In the genomic region with DNA sequence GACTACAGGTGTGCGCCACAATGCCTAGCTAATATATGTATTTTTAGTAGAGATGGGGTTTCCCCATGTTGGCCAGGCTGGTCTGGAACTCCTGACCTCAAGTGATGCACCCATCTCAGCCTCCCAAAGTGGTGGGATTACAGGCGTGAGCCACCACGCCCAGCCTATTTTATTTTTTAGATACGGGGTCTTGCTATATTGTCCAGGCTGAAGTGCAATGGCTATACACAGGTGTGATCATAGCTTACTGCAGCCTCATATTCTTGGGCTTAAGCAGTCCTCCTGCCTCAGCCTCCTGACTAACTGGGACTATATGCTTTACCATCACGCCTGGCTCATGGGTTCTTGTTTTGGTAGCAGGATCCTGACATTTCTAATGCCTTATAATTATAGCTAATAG, we compare ENCODE assay signal across 5 cellular contexts.
TF ChIP-seq lines count a peak whose summit lies in the region.

No MANE protein-coding gene starts in this region.

TF ChIP-seq in HepG2, 621 proteins besides CTCF, POLR2A, EP300 and RAD21 (continues in another document):
- no peak for TF ChIP-seq ZBTB42 (CRISPR knock-in tag; IDR thresholded peaks at IDR 0.05)
- TF ChIP-seq, protein P1, sequence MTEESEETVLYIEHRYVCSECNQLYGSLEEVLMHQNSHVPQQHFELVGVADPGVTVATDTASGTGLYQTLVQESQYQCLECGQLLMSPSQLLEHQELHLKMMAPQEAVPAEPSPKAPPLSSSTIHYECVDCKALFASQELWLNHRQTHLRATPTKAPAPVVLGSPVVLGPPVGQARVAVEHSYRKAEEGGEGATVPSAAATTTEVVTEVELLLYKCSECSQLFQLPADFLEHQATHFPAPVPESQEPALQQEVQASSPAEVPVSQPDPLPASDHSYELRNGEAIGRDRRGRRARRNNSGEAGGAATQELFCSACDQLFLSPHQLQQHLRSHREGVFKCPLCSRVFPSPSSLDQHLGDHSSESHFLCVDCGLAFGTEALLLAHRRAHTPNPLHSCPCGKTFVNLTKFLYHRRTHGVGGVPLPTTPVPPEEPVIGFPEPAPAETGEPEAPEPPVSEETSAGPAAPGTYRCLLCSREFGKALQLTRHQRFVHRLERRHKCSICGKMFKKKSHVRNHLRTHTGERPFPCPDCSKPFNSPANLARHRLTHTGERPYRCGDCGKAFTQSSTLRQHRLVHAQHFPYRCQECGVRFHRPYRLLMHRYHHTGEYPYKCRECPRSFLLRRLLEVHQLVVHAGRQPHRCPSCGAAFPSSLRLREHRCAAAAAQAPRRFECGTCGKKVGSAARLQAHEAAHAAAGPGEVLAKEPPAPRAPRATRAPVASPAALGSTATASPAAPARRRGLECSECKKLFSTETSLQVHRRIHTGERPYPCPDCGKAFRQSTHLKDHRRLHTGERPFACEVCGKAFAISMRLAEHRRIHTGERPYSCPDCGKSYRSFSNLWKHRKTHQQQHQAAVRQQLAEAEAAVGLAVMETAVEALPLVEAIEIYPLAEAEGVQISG (CRISPR knock-in tag; IDR thresholded peaks at IDR 0.05): no peak
- TF ChIP-seq, protein P2, sequence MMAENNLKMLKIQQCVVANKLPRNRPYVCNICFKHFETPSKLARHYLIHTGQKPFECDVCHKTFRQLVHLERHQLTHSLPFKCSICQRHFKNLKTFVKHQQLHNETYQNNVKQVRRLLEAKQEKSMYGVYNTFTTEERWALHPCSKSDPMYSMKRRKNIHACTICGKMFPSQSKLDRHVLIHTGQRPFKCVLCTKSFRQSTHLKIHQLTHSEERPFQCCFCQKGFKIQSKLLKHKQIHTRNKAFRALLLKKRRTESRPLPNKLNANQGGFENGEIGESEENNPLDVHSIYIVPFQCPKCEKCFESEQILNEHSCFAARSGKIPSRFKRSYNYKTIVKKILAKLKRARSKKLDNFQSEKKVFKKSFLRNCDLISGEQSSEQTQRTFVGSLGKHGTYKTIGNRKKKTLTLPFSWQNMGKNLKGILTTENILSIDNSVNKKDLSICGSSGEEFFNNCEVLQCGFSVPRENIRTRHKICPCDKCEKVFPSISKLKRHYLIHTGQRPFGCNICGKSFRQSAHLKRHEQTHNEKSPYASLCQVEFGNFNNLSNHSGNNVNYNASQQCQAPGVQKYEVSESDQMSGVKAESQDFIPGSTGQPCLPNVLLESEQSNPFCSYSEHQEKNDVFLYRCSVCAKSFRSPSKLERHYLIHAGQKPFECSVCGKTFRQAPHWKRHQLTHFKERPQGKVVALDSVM (CRISPR knock-in tag; IDR thresholded peaks at IDR 0.05): peak; percentile 35; the same call in 1 of the 2 replicates
- TF ChIP-seq ZNF883 (CRISPR knock-in tag; IDR thresholded peaks at IDR 0.05; ENCODE audit: not compliant biosample characterization): no peak

TF ChIP-seq in HEK293, 187 proteins besides CTCF, POLR2A, EP300 and RAD21:
- TF ChIP-seq ZNF132 (tag by site-specific recombination; IDR thresholded peaks at IDR 0.05; ENCODE audit: borderline replicate concordance) (no peak), ZNF121 (tag by site-specific recombination; IDR thresholded peaks at IDR 0.05) (peak; percentile 65; the same call in 1 of the 2 replicates)

TF ChIP-seq in WTC11, 78 proteins besides CTCF, POLR2A, EP300 and RAD21:
- TF ChIP-seq FOXK1 (CRISPR knock-in tag; IDR thresholded peaks at IDR 0.05) (no peak), ZNF121 (CRISPR knock-in tag; IDR thresholded peaks at IDR 0.05) (peak; percentile 22; the same call in 1 of the 2 replicates)
TF ChIP-seq in WTC11: peak in this region for 1.

TF ChIP-seq in K562, 482 proteins besides CTCF, POLR2A, EP300 and RAD21:
- no peak for TF ChIP-seq BMI1 (IDR thresholded peaks at IDR 0.05; ENCODE audit: low read length)
- no peak for TF ChIP-seq PHB (CRISPR knock-in tag; IDR thresholded peaks at IDR 0.05)
- no peak for TF ChIP-seq ZEB2 (IDR thresholded peaks at IDR 0.05)
- TF ChIP-seq ILF3 (IDR thresholded peaks at IDR 0.05; ENCODE audit: borderline replicate concordance): no peak
- TF ChIP-seq RBM25 (IDR thresholded peaks at IDR 0.05; ENCODE audit: low read depth, low read length, severe bottlenecking): peak; percentile 30
- TF ChIP-seq CXXC5 (CRISPR knock-in tag; IDR thresholded peaks at IDR 0.05): no peak
- TF ChIP-seq CC2D1A (IDR thresholded peaks at IDR 0.05): no peak
- no peak for TF ChIP-seq RFX7 (CRISPR knock-in tag; IDR thresholded peaks at IDR 0.05)
- TF ChIP-seq ZNF121 (CRISPR knock-in tag; conservative IDR thresholded peaks at IDR 0.05): peak; percentile 46
- TF ChIP-seq, protein P3, sequence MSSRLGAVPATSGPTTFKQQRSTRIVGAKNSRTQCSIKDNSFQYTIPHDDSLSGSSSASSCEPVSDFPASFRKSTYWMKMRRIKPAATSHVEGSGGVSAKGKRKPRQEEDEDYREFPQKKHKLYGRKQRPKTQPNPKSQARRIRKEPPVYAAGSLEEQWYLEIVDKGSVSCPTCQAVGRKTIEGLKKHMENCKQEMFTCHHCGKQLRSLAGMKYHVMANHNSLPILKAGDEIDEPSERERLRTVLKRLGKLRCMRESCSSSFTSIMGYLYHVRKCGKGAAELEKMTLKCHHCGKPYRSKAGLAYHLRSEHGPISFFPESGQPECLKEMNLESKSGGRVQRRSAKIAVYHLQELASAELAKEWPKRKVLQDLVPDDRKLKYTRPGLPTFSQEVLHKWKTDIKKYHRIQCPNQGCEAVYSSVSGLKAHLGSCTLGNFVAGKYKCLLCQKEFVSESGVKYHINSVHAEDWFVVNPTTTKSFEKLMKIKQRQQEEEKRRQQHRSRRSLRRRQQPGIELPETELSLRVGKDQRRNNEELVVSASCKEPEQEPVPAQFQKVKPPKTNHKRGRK (tag; IDR thresholded peaks at IDR 0.05): no peak
- TF ChIP-seq, protein P4, sequence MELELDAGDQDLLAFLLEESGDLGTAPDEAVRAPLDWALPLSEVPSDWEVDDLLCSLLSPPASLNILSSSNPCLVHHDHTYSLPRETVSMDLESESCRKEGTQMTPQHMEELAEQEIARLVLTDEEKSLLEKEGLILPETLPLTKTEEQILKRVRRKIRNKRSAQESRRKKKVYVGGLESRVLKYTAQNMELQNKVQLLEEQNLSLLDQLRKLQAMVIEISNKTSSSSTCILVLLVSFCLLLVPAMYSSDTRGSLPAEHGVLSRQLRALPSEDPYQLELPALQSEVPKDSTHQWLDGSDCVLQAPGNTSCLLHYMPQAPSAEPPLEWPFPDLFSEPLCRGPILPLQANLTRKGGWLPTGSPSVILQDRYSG (tag; conservative IDR thresholded peaks at IDR 0.05; ENCODE audit: low read depth): no peak
- TF ChIP-seq MXI1 (IDR thresholded peaks at IDR 0.05; ENCODE audit: low read depth, low read length): no peak
- no peak for TF ChIP-seq SMARCB1 (IDR thresholded peaks at IDR 0.05; ENCODE audit: insufficient read length, low read depth)
TF ChIP-seq in K562: peak in this region for 2.

TF ChIP-seq in GM23338, 12 proteins besides CTCF, POLR2A, EP300 and RAD21:
- TF ChIP-seq ZNF114 (CRISPR knock-in tag; IDR thresholded peaks at IDR 0.05): no peak
- TF ChIP-seq CREB1 (CRISPR knock-in tag; IDR thresholded peaks at IDR 0.05; ENCODE audit: low read depth): no peak
- no peak for TF ChIP-seq ETS1 (IDR thresholded peaks at IDR 0.05)
- TF ChIP-seq STAT1 (IDR thresholded peaks at IDR 0.05; ENCODE audit: unreplicated experiment): no peak
- TF ChIP-seq JUNB (IDR thresholded peaks at IDR 0.05; ENCODE audit: unreplicated experiment): no peak
- TF ChIP-seq ZNF331 (CRISPR knock-in tag; IDR thresholded peaks at IDR 0.05; ENCODE audit: low read depth): no peak
- TF ChIP-seq ZNF462 (CRISPR knock-in tag; IDR thresholded peaks at IDR 0.05): no peak
- no peak for TF ChIP-seq NANOG (IDR thresholded peaks at IDR 0.05; ENCODE audit: borderline replicate concordance)
- TF ChIP-seq EZH2phosphoT487 (IDR thresholded peaks at IDR 0.05; ENCODE audit: unreplicated experiment): no peak
- TF ChIP-seq POLR2AphosphoS5 (IDR thresholded peaks at IDR 0.05; ENCODE audit: low read depth): no peak
- TF ChIP-seq REST (IDR thresholded peaks at IDR 0.05; ENCODE audit: unreplicated experiment): no peak
- no peak for TF ChIP-seq EZH2 (IDR thresholded peaks at IDR 0.05; ENCODE audit: low read depth, unreplicated experiment)
